3 cellular contexts compared by ENCODE assay signal in the genomic region with DNA sequence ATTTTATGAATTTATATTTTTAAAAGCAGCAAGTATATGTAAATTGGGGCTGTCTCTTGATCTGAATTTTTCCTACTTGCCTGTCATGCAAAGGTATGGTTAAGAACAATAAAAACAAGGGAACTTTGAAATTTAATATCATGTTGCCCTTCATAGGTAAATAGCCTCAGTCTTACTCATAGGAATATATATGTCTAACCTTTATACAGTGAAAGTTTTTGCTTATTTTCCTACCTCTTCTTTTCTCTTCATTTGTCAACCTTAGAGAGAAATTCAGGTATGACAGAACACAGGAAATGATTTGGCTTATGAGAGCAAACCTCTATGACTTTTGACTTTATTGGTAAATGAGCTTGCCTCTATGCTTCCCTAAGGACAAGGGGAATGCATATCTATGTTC.
"Had no signal": no experiment of that assay in that cellular context is flagged by ENCODE, and none has a peak within 500 bp of the region (broad histone marks: within the 10 kb centered on the region; RNA-seq: fewer than 3 reads in every experiment).

No MANE protein-coding gene starts in this region.

- ATAC-seq: GM12878 had no signal

- DNase-seq: GDM1, GF-D8 had no signal

- H3K4me3 ChIP-seq: GM12878 had no signal
